Comparison of ENCODE assay signal across 23 cellular contexts in the genomic region with DNA sequence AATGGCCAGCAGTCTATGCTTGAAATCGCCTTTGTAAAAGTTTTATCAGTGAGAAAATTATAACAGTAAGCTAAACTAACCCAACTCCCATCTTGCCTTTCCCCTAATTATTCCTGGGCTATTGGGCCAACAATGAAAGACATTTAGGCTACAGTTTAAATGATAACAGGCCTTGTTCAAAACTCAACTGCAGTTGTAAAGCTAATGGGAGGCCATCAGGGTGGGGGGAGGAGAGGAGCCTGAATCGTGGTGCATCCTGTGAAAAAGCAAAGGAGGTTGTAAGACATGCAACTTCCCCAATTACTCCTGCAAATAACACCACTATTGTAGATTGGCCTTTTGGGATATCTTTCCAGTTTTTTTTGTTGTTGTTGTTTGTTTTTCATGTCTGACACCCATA. TPM values are rescaled to one million over a fixed set of nuclear protein-coding genes. Genes with fewer than 3 reads are reported as not detected.
DNase-seq lines count a peak whose midpoint lies in the region; ATAC-seq, FAIRE-seq and TF ChIP-seq lines count a peak whose summit lies in the region.
"Had no signal": no experiment of that assay in that cellular context is flagged by ENCODE, and none has a peak within 500 bp of the region (broad histone marks: within the 10 kb centered on the region; RNA-seq: fewer than 3 reads in every experiment).

No MANE protein-coding gene starts in this region.

- H3K4me1 Mint-ChIP-seq in H9: peaks cover 25 to 36% of the 10 kb centered on the region in 2 experiments
- no peaks in the 10 kb centered on the region for H3K4me1 Mint-ChIP-seq in glutamatergic neuron (ENCODE audit: low read depth, unreplicated experiment)
- H3K4me1 Mint-ChIP-seq: CD4-positive, alpha-beta memory T cell had no signal

- no peak for ATAC-seq in GM19328 (IDR thresholded peaks at IDR 0.05; ENCODE audit: unreplicated experiment)

- no peak overlapping the region for H3T11ph ChIP-seq in H9 (ENCODE audit: low read length)

- H3K27ac Mint-ChIP-seq in H9 (no peak overlapping the region; a peak in 1 of 7 replicates), glutamatergic neuron (ENCODE audit: unreplicated experiment) (no peak overlapping the region)
- H3K27ac Mint-ChIP-seq: CD4-positive, alpha-beta memory T cell; HFFc6 had no signal

- no peaks in the 10 kb centered on the region for H3K27me3 ChIP-seq in H9 (ENCODE audit: insufficient read depth, low read length)
- no peaks in the 10 kb centered on the region for H3K27me3 ChIP-seq in H1 (replicated peaks in 1 of 4; ENCODE audit: control insufficient read depth in 3 of 4, extremely low read depth in 1 of 4, insufficient read depth in 3 of 4, low read length in 3 of 4)

- TF ChIP-seq EP300 in H1 (IDR thresholded peaks at IDR 0.05; ENCODE audit: borderline replicate concordance in 1 of 2, low read depth in 2 of 2, low read length in 2 of 2): no peak

- POLR2A ChIA-PET in H1 (lab: Charles Lee; ENCODE audit: partially characterized antibody): interaction anchor here (0.7 kb wide), 1 partner anchor 17 kb away, joined by 3 read pairs; no protein-coding TSS in a partner anchor

- H4K20me1 ChIP-seq in H9 (ENCODE audit: control insufficient read depth, insufficient read depth, insufficient read length) (no peaks in the 10 kb centered on the region), H1 (replicated peaks in 1 of 2; ENCODE audit: control insufficient read depth in 1 of 2, insufficient read depth in 2 of 2, low read length in 2 of 2) (no peaks in the 10 kb centered on the region)

- TF ChIP-seq CTCF in H9 (conservative IDR thresholded peaks at IDR 0.05): no peak
- TF ChIP-seq CTCF in NB4 (IDR thresholded peaks at IDR 0.05; ENCODE audit: low read depth, low read length): no peak
- TF ChIP-seq CTCF in H1 (IDR thresholded peaks at IDR 0.05; ENCODE audit: control extremely low read depth in 1 of 3, insufficient read depth in 1 of 3, low read depth in 1 of 3, low read length in 3 of 3): no peak
- no peak for TF ChIP-seq CTCF in glutamatergic neuron (IDR thresholded peaks at IDR 0.05; ENCODE audit: partially characterized antibody, unreplicated experiment)

- no peak overlapping the region for H3K18ac ChIP-seq in H9 (ENCODE audit: insufficient read length, low read depth, low read length)
- no peak overlapping the region for H3K18ac ChIP-seq in H1 (ENCODE audit: extremely low read depth, low read length)

- H3K9me3 ChIP-seq in H9 (ENCODE audit: control insufficient read depth, low read depth, low read length) (no peaks in the 10 kb centered on the region), H1 (ENCODE audit: insufficient read depth in 2 of 2, low read depth in 1 of 2, low read length in 1 of 2) (no peaks in the 10 kb centered on the region)
- H3K9me3 ChIP-seq: HAP-1 had no signal

- H3K27ac ChIP-seq in H9 (ENCODE audit: insufficient read length, low read depth, low read length): no peak overlapping the region
- H3K27ac ChIP-seq in H1 (ENCODE audit: low read depth, low read length): no peak overlapping the region

- H3K36me3 ChIP-seq in H1 (ENCODE audit: control insufficient read depth in 2 of 4, insufficient read depth in 4 of 4, low read length in 3 of 4): no peaks in the 10 kb centered on the region
- H3K36me3 ChIP-seq: HAP-1 had no signal

- H3K79me1 ChIP-seq in H9 (ENCODE audit: insufficient read depth, low read depth, low read length, poor library complexity, severe bottlenecking) (no peaks in the 10 kb centered on the region), H1 (ENCODE audit: low read depth, low read length) (no peaks in the 10 kb centered on the region)

- DNase-seq in H9 (peak; percentile 43), NB4 (ENCODE audit: low read depth) (peak; percentile 28), H1 (ENCODE audit: low read depth in 1 of 2, low spot score in 2 of 2) (peak in 1 of 2 experiments; percentile 27), glutamatergic neuron (no peak), NCI-H1417 treated with DMSO at 0.1 percent for 48 hours (lab: John Stamatoyannopoulos, UW) (no peak)
- DNase-seq: C1 segment of cervical spinal cord; Calu3; CD4-positive, alpha-beta memory T cell; COR-L47; DMS53; DMS79 treated with DMSO at 0.1 percent for 48 hours; GF-D8; HFFc6 had no signal

- H4K5ac ChIP-seq in H9 (ENCODE audit: insufficient read length, low read depth, low read length) (no peak overlapping the region), H1 (ENCODE audit: insufficient read length, low read depth, low read length) (no peak overlapping the region)

- TF ChIP-seq RAD21 in H1 (IDR thresholded peaks at IDR 0.05 in 1 of 2, conservative IDR thresholded peaks at IDR 0.05 in 1 of 2; ENCODE audit: low read depth in 2 of 2, low read length in 2 of 2): no peak

- H4K91ac ChIP-seq in H9 (ENCODE audit: insufficient read length, low read depth, low read length) (no peak overlapping the region), H1 (replicated peaks; ENCODE audit: insufficient read length, low read length) (no peak overlapping the region)

- H3K36me3 Mint-ChIP-seq in H9 (ENCODE audit: insufficient read depth in 1 of 3, low read depth in 3 of 3) (no peaks in the 10 kb centered on the region), glutamatergic neuron (ENCODE audit: unreplicated experiment) (no peaks in the 10 kb centered on the region)
- H3K36me3 Mint-ChIP-seq: CD4-positive, alpha-beta memory T cell had no signal

- no peak for TF ChIP-seq POLR2A in NB4 (IDR thresholded peaks at IDR 0.05; ENCODE audit: extremely low read depth, insufficient read length)
- no peak for TF ChIP-seq POLR2A in H1 (IDR thresholded peaks at IDR 0.05; ENCODE audit: control extremely low read depth in 1 of 2, low read depth in 2 of 2, low read length in 2 of 2)

- no peaks in the 10 kb centered on the region for H3K9me3 Mint-ChIP-seq in H9
- no peaks in the 10 kb centered on the region for H3K9me3 Mint-ChIP-seq in glutamatergic neuron (ENCODE audit: unreplicated experiment)
- H3K9me3 Mint-ChIP-seq: CD4-positive, alpha-beta memory T cell; HFFc6 had no signal

- H2BK120ac ChIP-seq in H9 (ENCODE audit: low read depth, low read length, poor library complexity, severe bottlenecking): no peak overlapping the region
- H2BK120ac ChIP-seq in H1 (replicated peaks; ENCODE audit: low read depth, low read length): no peak overlapping the region

- no peak overlapping the region for H3K4me2 ChIP-seq in H9 (ENCODE audit: insufficient read depth, insufficient read length, low read length)
- H3K4me2 ChIP-seq in H1 (ENCODE audit: insufficient read depth in 1 of 2, low read depth in 2 of 2, low read length in 2 of 2): no peak overlapping the region

- no peak overlapping the region for H3K23ac ChIP-seq in H9 (ENCODE audit: insufficient read length, low read depth, low read length)
- H3K23ac ChIP-seq in H1 (ENCODE audit: insufficient read length): no peak overlapping the region

- H2BK15ac ChIP-seq in H9 (ENCODE audit: low read depth, low read length) (no peak overlapping the region), H1 (ENCODE audit: low read length) (no peak overlapping the region)

- H3K4ac ChIP-seq in H9 (ENCODE audit: low read depth, low read length) (no peak overlapping the region), H1 (replicated peaks; ENCODE audit: insufficient read length, low read depth, low read length) (no peak overlapping the region)

- no peak overlapping the region for H2AFZ ChIP-seq in H9 (ENCODE audit: low read length)
- peak overlapping the region; percentile 35; the same call in 1 of the 2 replicates for H2AFZ ChIP-seq in H1 (ENCODE audit: low read length)

- H3K4me3 ChIP-seq in NB4 (ENCODE audit: low read depth, low read length) (no peak overlapping the region), H1 (ENCODE audit: extremely low read depth in 1 of 4, insufficient read depth in 2 of 4, low read depth in 3 of 4, low read length in 4 of 4) (no peak overlapping the region)
- H3K4me3 ChIP-seq: HAP-1 had no signal

- H2BK5ac ChIP-seq in H9 (ENCODE audit: insufficient read length, low read length) (no peak overlapping the region), H1 (ENCODE audit: low read depth, low read length) (no peak overlapping the region)

- H2AK5ac ChIP-seq in H9 (ENCODE audit: insufficient read length, low read length) (no peak overlapping the region), H1 (ENCODE audit: low read depth, low read length) (no peak overlapping the region)

- no peak overlapping the region for H3K14ac ChIP-seq in H9 (ENCODE audit: insufficient read depth, low read length)
- H3K14ac ChIP-seq in H1 (ENCODE audit: insufficient read length): no peak overlapping the region

- no peak for FAIRE-seq in H1 (lab: Jason Lieb, UNC)
- FAIRE-seq: GM12891, GM18507 had no signal

- H2BK20ac ChIP-seq in H9 (ENCODE audit: low read depth, low read length, poor library complexity, severe bottlenecking) (no peak overlapping the region), H1 (ENCODE audit: low read length) (no peak overlapping the region)

- H3K79me2 ChIP-seq in H9 (ENCODE audit: insufficient read depth, low read length) (no peaks in the 10 kb centered on the region), H1 (ENCODE audit: control insufficient read depth in 1 of 2, insufficient read depth in 2 of 2, low read length in 2 of 2) (no peaks in the 10 kb centered on the region)

- CTCF ChIA-PET in H1 (lab: Charles Lee; ENCODE audit: partially characterized antibody): interaction anchor here (0.6 to 1.2 kb wide), 5 partner anchors 21 to 1920 kb away, joined by 3 to 4 read pairs (median 3); no protein-coding TSS in a partner anchor

- no peak overlapping the region for H2BK12ac ChIP-seq in H9 (ENCODE audit: insufficient read length, low read depth, low read length)
- H2BK12ac ChIP-seq in H1 (ENCODE audit: low read depth, low read length): no peak overlapping the region

- H3K56ac ChIP-seq in H9 (ENCODE audit: insufficient read length, low read depth, low read length) (no peak overlapping the region), H1 (replicated peaks; ENCODE audit: insufficient read length, low read depth, low read length) (no peak overlapping the region)

- H3K23me2 ChIP-seq in H9 (ENCODE audit: insufficient read length, low read depth, low read length, poor library complexity, severe bottlenecking): no peaks in the 10 kb centered on the region
- H3K23me2 ChIP-seq in H1 (ENCODE audit: low read depth, low read length): no peaks in the 10 kb centered on the region; the same call in 1 of the 2 replicates

- H3K4me1 ChIP-seq in H9 (ENCODE audit: insufficient read depth, low read length): peaks cover 3% of the 10 kb centered on the region; the same call in 1 of the 2 replicates
- H3K4me1 ChIP-seq in H1 (replicated peaks in 1 of 4; ENCODE audit: control insufficient read depth in 3 of 4, insufficient read depth in 4 of 4, low read length in 3 of 4): peaks cover 0 to 4% (median 1%) of the 10 kb centered on the region in 4 experiments; a peak in 2 of 7 replicates
- H3K4me1 ChIP-seq: HAP-1 had no signal

- H3K4me3 Mint-ChIP-seq in H9 (no peak overlapping the region), glutamatergic neuron (ENCODE audit: unreplicated experiment) (no peak overlapping the region)
- H3K4me3 Mint-ChIP-seq: CD4-positive, alpha-beta memory T cell; HFFc6 had no signal

- H3K9ac ChIP-seq in H9 (ENCODE audit: extremely low read depth, insufficient read length, low read length) (no peak overlapping the region), H1 (replicated peaks in 1 of 4; ENCODE audit: extremely low read depth in 1 of 4, low read depth in 3 of 4, low read length in 3 of 4) (no peak overlapping the region)

- WGBS in H9 (ENCODE audit: extremely low coverage, insufficient read length, low lambda C conversion rate): no CpG with 5 or more reads among the region's 2 CpGs
- WGBS in H1 (ENCODE audit: extremely low coverage in 1 of 2, insufficient coverage in 1 of 2, insufficient read length in 1 of 2, insufficient replicate concordance in 2 of 2, low coverage in 1 of 2, low lambda C conversion rate in 2 of 2, missing lambda C conversion rate in 1 of 2), 2 experiments: 66% methylated on average over 2 of the region's 2 CpGs; no CpG with 5 or more reads in 1 of the 2 experiments

- H3K27me3 Mint-ChIP-seq in H9 (ENCODE audit: low read depth) (no peaks in the 10 kb centered on the region), glutamatergic neuron (ENCODE audit: unreplicated experiment) (no peaks in the 10 kb centered on the region)

- H4K8ac ChIP-seq in H9 (replicated peaks; ENCODE audit: insufficient read length, low read depth, low read length) (no peak overlapping the region), H1 (ENCODE audit: extremely low read depth, insufficient read depth, low read length) (no peak overlapping the region)

RNA-seq across cellular contexts. Expression of gene ACTL7B, which starts 53.8 kb away (rescaled TPM):
- total RNA-seq in H9 (2021) (0.09 TPM in 1 of 2 replicates, not detected in the other), glutamatergic neuron (ENCODE audit: unreplicated experiment) (not detected)
- not detected in 2 replicates for total RNA-seq in H1 (2021; fragmentation: NEBNext Ultra II Directional; extraction: Animal tissue kit (Norgen Biotek cat#: 25700))
- polyA plus RNA-seq in H1 (2011; rRNA removed): not detected in 2 replicates
- polyA plus RNA-seq in H1 (2011; cell fraction: cytosol; rRNA removed): not detected
- polyA plus RNA-seq in H1 (2011; cell fraction: nucleus; rRNA removed): 0.04 TPM
- not detected in 4 replicates for polyA plus RNA-seq in H1 (2012, experiment 1 of 2)
- not detected for polyA plus RNA-seq in H1 (2012, experiment 2 of 2)
- not detected for polyA plus RNA-seq in H1 (2013, experiment 1 of 2)
- polyA plus RNA-seq in H1 (2013, experiment 2 of 2): not detected
- polyA minus RNA-seq in H1 (2011; rRNA and poly(A)+ RNA removed): 0.12 TPM in 1 of 2 replicates, not detected in the other
- polyA minus RNA-seq in H1 (2011; cell fraction: cytosol; rRNA and poly(A)+ RNA removed): not detected
- polyA minus RNA-seq in H1 (2011; cell fraction: nucleus; rRNA and poly(A)+ RNA removed): not detected
- total RNA-seq: A172, A673, Calu3, Daoy, G401, H4, HFFc6 had no signal
- polyA plus RNA-seq: BJ; CD4-positive, alpha-beta memory T cell had no signal

Comparison
In these comparisons a context has a peak if more than half of its experiments do, and no peak if none do; other contexts are left out.
1. DNase-seq: peak in H9 (single experiment) and NB4 (single experiment); none in glutamatergic neuron (single experiment) and NCI-H1417 treated with DMSO at 0.1 percent for 48 hours (single experiment).